In the genomic region with DNA sequence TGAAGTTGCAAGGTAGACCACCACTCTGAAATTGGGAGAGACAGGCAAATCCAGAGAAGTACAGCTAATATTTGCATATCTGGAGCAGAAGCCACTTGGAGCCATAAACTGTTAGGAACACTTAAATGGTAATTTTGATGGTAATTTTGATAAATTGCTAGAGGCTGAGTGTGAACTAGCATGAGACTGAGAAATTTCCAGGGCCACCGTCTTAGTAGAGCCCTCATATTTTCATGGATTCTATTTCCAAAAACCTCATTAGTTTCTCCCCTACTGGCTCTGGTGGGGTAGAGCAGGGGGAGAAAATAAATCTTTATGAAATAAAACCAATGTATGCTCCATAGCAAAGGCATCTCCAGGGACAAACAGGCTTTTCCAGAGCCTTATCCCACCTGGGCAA, we compare ENCODE assay signal across 3 cellular contexts.
"Had no signal": no experiment of that assay in that cellular context is flagged by ENCODE, and none has a peak within 500 bp of the region (broad histone marks: within the 10 kb centered on the region; RNA-seq: fewer than 3 reads in every experiment).

No MANE protein-coding gene starts in this region.

- DNase-seq: GDM1, GF-D8 had no signal

- H3K4me3 ChIP-seq: GM12878 had no signal

- ATAC-seq: GM12878 had no signal
